In the genomic region with DNA sequence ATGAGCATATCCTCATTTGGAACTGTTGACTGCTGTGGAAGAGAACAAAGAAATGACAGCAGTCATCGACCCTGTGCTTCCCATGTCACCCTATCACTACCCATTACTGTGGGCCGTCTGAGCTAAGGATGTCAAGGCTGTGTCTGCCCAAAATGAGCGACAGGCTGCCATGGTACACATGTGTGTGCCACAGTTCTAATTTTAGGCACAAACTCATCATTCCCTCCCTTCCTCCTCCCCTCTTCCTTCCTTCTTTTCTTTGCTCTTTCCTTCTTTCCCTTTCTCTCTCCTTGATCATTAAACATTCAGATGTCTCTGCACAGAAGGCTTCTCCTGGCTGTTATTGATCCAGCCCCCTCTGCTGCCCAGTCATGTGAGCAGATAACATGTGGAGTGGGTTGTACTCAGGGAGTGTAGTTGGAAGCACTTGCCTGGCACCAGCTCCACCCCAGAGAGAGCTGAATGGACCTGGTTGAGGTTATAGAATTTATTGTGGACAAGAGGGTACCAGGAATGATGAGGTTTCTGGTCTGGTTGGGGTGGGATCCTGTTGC, we compare ENCODE assay signal across 21 cellular contexts. TPM values are rescaled to one million over a fixed set of nuclear protein-coding genes. Genes with fewer than 3 reads are reported as not detected.
"Had no signal": no experiment of that assay in that cellular context is flagged by ENCODE, and none has a peak within 500 bp of the region (broad histone marks: within the 10 kb centered on the region; RNA-seq: fewer than 3 reads in every experiment).

No MANE protein-coding gene starts in this region.

- H3K27ac Mint-ChIP-seq: activated CD4-positive, alpha-beta memory T cell treated with anti-CD3 and anti-CD28 coated beads for 36 hours; activated naive CD4-positive, alpha-beta T cell treated with anti-CD3 and anti-CD28 coated beads for 36 hours; activated naive CD8-positive, alpha-beta T cell treated with anti-CD3 and anti-CD28 coated beads, Interleukin-2, amount 50 U/mL, for 24 hours; activated T-cell treated with anti-CD3 and anti-CD28 coated beads, Interleukin-2, amount 50 U/mL, for 72 hours; memory B cell; stimulated activated naive CD8-positive, alpha-beta T cell treated with anti-CD3 and anti-CD28 coated beads, Interleukin-15, Interleukin-2, amounts not matched to agents 100 ng/mL and 50 ng/mL, for 24 hours; T-helper 17 cell had no signal

- H3K36me3 Mint-ChIP-seq: activated CD4-positive, alpha-beta memory T cell treated with anti-CD3 and anti-CD28 coated beads for 36 hours; memory B cell had no signal

- H3K36me3 ChIP-seq: prostate gland, right lobe of liver, thyroid gland had no signal

- H3K27ac ChIP-seq: cardiac muscle cell, prostate gland, right lobe of liver, skin epidermis, thyroid gland had no signal

- DNase-seq: activated CD4-positive, CD25-positive, alpha-beta regulatory T cell; activated effector memory CD4-positive, alpha-beta T cell treated with Interleukin-2 at 50 U/mL for 16 hours; dermis blood vessel endothelial cell; effector CD8-positive, alpha-beta T cell; foreskin fibroblast; hippocampal formation; right lobe of liver; stimulated activated CD4-positive, alpha-beta T cell treated with anti-CD3 and anti-CD28 coated beads, Interleukin-1b, Interleukin-23, amount 100 ng/mL, for 48 hours; T-helper 17 cell had no signal

- H3K9me3 ChIP-seq: mucosa of descending colon, prostate gland, right lobe of liver, thyroid gland had no signal

- H3K4me3 Mint-ChIP-seq: activated CD4-positive, alpha-beta memory T cell treated with anti-CD3 and anti-CD28 coated beads for 36 hours; activated naive CD4-positive, alpha-beta T cell treated with anti-CD3 and anti-CD28 coated beads for 36 hours; activated naive CD8-positive, alpha-beta T cell treated with anti-CD3 and anti-CD28 coated beads, Interleukin-2, amount 50 U/mL, for 24 hours; activated T-cell treated with anti-CD3 and anti-CD28 coated beads, Interleukin-2, amount 50 U/mL, for 72 hours; memory B cell; stimulated activated naive CD8-positive, alpha-beta T cell treated with anti-CD3 and anti-CD28 coated beads, Interleukin-15, Interleukin-2, amounts not matched to agents 100 ng/mL and 50 ng/mL, for 24 hours had no signal

- H3K9me3 Mint-ChIP-seq: activated CD4-positive, alpha-beta memory T cell treated with anti-CD3 and anti-CD28 coated beads for 36 hours; activated naive CD4-positive, alpha-beta T cell treated with anti-CD3 and anti-CD28 coated beads for 36 hours; activated naive CD8-positive, alpha-beta T cell treated with anti-CD3 and anti-CD28 coated beads, Interleukin-2, amount 50 U/mL, for 24 hours; activated T-cell treated with anti-CD3 and anti-CD28 coated beads, Interleukin-2, amount 50 U/mL, for 72 hours; memory B cell; stimulated activated naive CD8-positive, alpha-beta T cell treated with anti-CD3 and anti-CD28 coated beads, Interleukin-15, Interleukin-2, amounts not matched to agents 100 ng/mL and 50 ng/mL, for 24 hours had no signal

- H3K27me3 ChIP-seq: thyroid gland had no signal

- ATAC-seq: activated T-cell treated with anti-CD3 and anti-CD28 coated beads, Interleukin-2, amount 50 U/mL, for 72 hours; T-helper 17 cell had no signal

- H3K4me3 ChIP-seq: cardiac muscle cell, mucosa of descending colon, prostate gland, right lobe of liver, skin epidermis, thyroid gland had no signal

- H3K4me1 ChIP-seq: prostate gland had no signal

RNA-seq across cellular contexts. Expression of gene FGF9, which starts 6.3 kb away (rescaled TPM):
- total RNA-seq: activated naive CD4-positive, alpha-beta T cell treated with anti-CD3 and anti-CD28 coated beads for 36 hours; osteocyte; right lobe of liver had no signal
